1 cellular context compared by ENCODE assay signal in the genomic region with DNA sequence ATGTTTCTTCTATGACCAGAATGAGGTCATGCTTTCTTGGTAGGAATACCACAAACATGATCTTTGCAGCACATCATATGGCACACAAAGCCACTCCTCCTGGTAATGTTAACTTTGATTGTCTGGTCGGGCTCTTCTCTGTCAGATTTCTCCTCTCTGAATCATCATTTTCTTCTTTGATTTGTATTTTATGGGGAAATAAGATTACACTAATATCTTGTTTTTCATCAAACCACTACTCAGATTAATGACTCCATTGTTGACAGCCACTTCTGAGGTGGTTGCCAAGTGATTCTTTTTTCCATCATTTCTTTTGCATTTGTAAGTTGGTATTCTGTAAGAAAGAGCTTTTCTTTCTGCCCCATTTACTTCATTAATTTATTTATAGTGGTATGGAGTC.
TF ChIP-seq lines count a peak whose summit lies in the region.

No MANE protein-coding gene starts in this region.

TF ChIP-seq in endothelial cell of umbilical vein, 7 proteins besides CTCF, POLR2A, EP300 and RAD21:
- no peak for TF ChIP-seq FOS (IDR thresholded peaks at IDR 0.05; ENCODE audit: borderline replicate concordance, insufficient read depth, low read length)
- TF ChIP-seq, protein P1, sequence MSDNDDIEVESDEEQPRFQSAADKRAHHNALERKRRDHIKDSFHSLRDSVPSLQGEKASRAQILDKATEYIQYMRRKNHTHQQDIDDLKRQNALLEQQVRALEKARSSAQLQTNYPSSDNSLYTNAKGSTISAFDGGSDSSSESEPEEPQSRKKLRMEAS (IDR thresholded peaks at IDR 0.05; ENCODE audit: insufficient read depth, insufficient read length) = no peak
- TF ChIP-seq GATA2 (IDR thresholded peaks at IDR 0.05; ENCODE audit: insufficient read depth, insufficient read length, low read depth, low read length) = no peak
- TF ChIP-seq EZH2 (IDR thresholded peaks at IDR 0.05; ENCODE audit: borderline replicate concordance, low read depth, low read length, severe bottlenecking) = no peak
- TF ChIP-seq POLR2AphosphoS5 (IDR thresholded peaks at IDR 0.05; ENCODE audit: insufficient read depth, low read depth, low read length) = no peak
- TF ChIP-seq MYC (IDR thresholded peaks at IDR 0.05; ENCODE audit: low read depth, low read length) = no peak
- no peak for TF ChIP-seq JUN (IDR thresholded peaks at IDR 0.05; ENCODE audit: borderline replicate concordance, insufficient read depth, insufficient read length, low read depth)
TF ChIP-seq in endothelial cell of umbilical vein: peak in this region for 0.
